Comparison of ENCODE assay signal across 11 cellular contexts in genomic region chr6:140105857-140106256, GRCh38.
DNase-seq lines count a peak whose midpoint lies in the region; ATAC-seq, FAIRE-seq and TF ChIP-seq lines count a peak whose summit lies in the region.
"Had no signal": no experiment of that assay in that cellular context is flagged by ENCODE, and none has a peak within 500 bp of the region (broad histone marks: within the 10 kb centered on the region; RNA-seq: fewer than 3 reads in every experiment).

No MANE protein-coding gene starts in this region.

- no peak overlapping the region for H3K9ac ChIP-seq in astrocyte (ENCODE audit: low read length)

- H3K27ac Mint-ChIP-seq in Calu3 (ENCODE audit: unreplicated experiment) (no peak overlapping the region), astrocyte (ENCODE audit: unreplicated experiment) (no peak overlapping the region)
- H3K27ac Mint-ChIP-seq: activated naive CD4-positive, alpha-beta T cell treated with anti-CD3 and anti-CD28 coated beads, Interleukin-2, amount 50 U/mL, for 24 hours; naive thymus-derived CD8-positive, alpha-beta T cell had no signal

- FAIRE-seq in astrocyte (lab: Jason Lieb, UNC): no peak

- no peaks in the 10 kb centered on the region for H3K9me3 ChIP-seq in astrocyte (ENCODE audit: insufficient read depth, low read depth, low read length)
- H3K9me3 ChIP-seq: tibial nerve had no signal

- H2AFZ ChIP-seq in astrocyte (ENCODE audit: low read depth, low read length): peak overlapping the region; percentile 18

- H3K27me3 Mint-ChIP-seq in Calu3 (ENCODE audit: unreplicated experiment) (no peaks in the 10 kb centered on the region), astrocyte (ENCODE audit: low read depth, unreplicated experiment) (no peaks in the 10 kb centered on the region)

- no peaks in the 10 kb centered on the region for H3K4me1 ChIP-seq in astrocyte (ENCODE audit: insufficient read depth, low read length)
- H3K4me1 ChIP-seq: tibial nerve had no signal

- CTCF ChIA-PET in Calu3 (lab: Charles Lee): no interaction called here

- DNase-seq in Calu3 (peak; percentile 1), astrocyte (ENCODE audit: low read depth) (no peak), left kidney (ENCODE audit: low read depth, low spot score) (peak; percentile 62), hepatic stellate cell (ENCODE audit: low spot score) (no peak), amniotic stem cell (lab: John Stamatoyannopoulos, UW) (no peak), UCSD-AML1 (lab: John Stamatoyannopoulos, UW; ENCODE audit: unreplicated experiment) (no peak)
- peak; percentile 20 for DNase-seq in Jurkat, Clone E6-1 (ENCODE audit: low read depth, low spot score)
- DNase-seq: naive thymus-derived CD8-positive, alpha-beta T cell had no signal

- no peaks in the 10 kb centered on the region for H3K36me3 ChIP-seq in astrocyte (ENCODE audit: insufficient read depth, low read length)
- H3K36me3 ChIP-seq: tibial nerve had no signal

- no peak overlapping the region for H3K4me3 Mint-ChIP-seq in Calu3 (ENCODE audit: low read depth, unreplicated experiment)
- H3K4me3 Mint-ChIP-seq in astrocyte (ENCODE audit: unreplicated experiment): no peak overlapping the region
- H3K4me3 Mint-ChIP-seq: activated naive CD4-positive, alpha-beta T cell treated with anti-CD3 and anti-CD28 coated beads, Interleukin-2, amount 50 U/mL, for 24 hours; naive thymus-derived CD8-positive, alpha-beta T cell had no signal

- intact Hi-C loops in Calu3 (cut with micrococcal nuclease; ENCODE audit: unreplicated experiment): no loop called here

- ATAC-seq in HG02759 (IDR thresholded peaks at IDR 0.05; ENCODE audit: unreplicated experiment): no peak
- ATAC-seq: naive thymus-derived CD8-positive, alpha-beta T cell had no signal

- H3K36me3 Mint-ChIP-seq in Calu3 (ENCODE audit: insufficient read depth, unreplicated experiment): no peaks in the 10 kb centered on the region
- no peaks in the 10 kb centered on the region for H3K36me3 Mint-ChIP-seq in astrocyte (ENCODE audit: low read depth, unreplicated experiment)
- H3K36me3 Mint-ChIP-seq: activated naive CD4-positive, alpha-beta T cell treated with anti-CD3 and anti-CD28 coated beads, Interleukin-2, amount 50 U/mL, for 24 hours; naive thymus-derived CD8-positive, alpha-beta T cell had no signal

- no peak overlapping the region for H3K4me2 ChIP-seq in astrocyte (ENCODE audit: low read length)

- no peaks in the 10 kb centered on the region for H3K79me2 ChIP-seq in astrocyte (ENCODE audit: insufficient read depth, low read length)

- H3K9me3 Mint-ChIP-seq in Calu3 (ENCODE audit: low read depth, unreplicated experiment) (no peaks in the 10 kb centered on the region), astrocyte (ENCODE audit: unreplicated experiment) (no peaks in the 10 kb centered on the region)
- H3K9me3 Mint-ChIP-seq: activated naive CD4-positive, alpha-beta T cell treated with anti-CD3 and anti-CD28 coated beads, Interleukin-2, amount 50 U/mL, for 24 hours; naive thymus-derived CD8-positive, alpha-beta T cell had no signal

- no peak overlapping the region for H3K4me3 ChIP-seq in Jurkat, Clone E6-1 (ENCODE audit: low read length)
- H3K4me3 ChIP-seq in astrocyte (ENCODE audit: insufficient read depth, low read depth, low read length): no peak overlapping the region
- H3K4me3 ChIP-seq: tibial nerve had no signal

- TF ChIP-seq CTCF in Calu3 (IDR thresholded peaks at IDR 0.05; ENCODE audit: unreplicated experiment) (no peak), astrocyte (IDR thresholded peaks at IDR 0.05; ENCODE audit: insufficient read depth, low read depth, low read length) (no peak)

- H3K4me1 Mint-ChIP-seq in Calu3 (ENCODE audit: low read depth, unreplicated experiment) (no peaks in the 10 kb centered on the region), astrocyte (ENCODE audit: low read depth, unreplicated experiment) (no peaks in the 10 kb centered on the region)
- H3K4me1 Mint-ChIP-seq: activated naive CD4-positive, alpha-beta T cell treated with anti-CD3 and anti-CD28 coated beads, Interleukin-2, amount 50 U/mL, for 24 hours had no signal

- no peaks in the 10 kb centered on the region for H3K27me3 ChIP-seq in astrocyte (ENCODE audit: insufficient read depth, low read length)
- H3K27me3 ChIP-seq: tibial nerve had no signal

- no peak overlapping the region for H3K27ac ChIP-seq in astrocyte (ENCODE audit: low read depth, low read length)

- no TSS peak for BruUV-seq in Calu3 (replicated peaks; lab: Mats Ljungman, UMichigan)

- H4K20me1 ChIP-seq in astrocyte (ENCODE audit: insufficient read depth, low read length): no peaks in the 10 kb centered on the region

Comparison
In these comparisons a context has a peak if more than half of its experiments do, and no peak if none do; other contexts are left out.
1. DNase-seq: peak in Calu3 (single experiment), Jurkat, Clone E6-1 (single experiment) and left kidney (single experiment); none in astrocyte (single experiment), hepatic stellate cell (single experiment), amniotic stem cell (single experiment) and UCSD-AML1 (single experiment).